12 cellular contexts compared by ENCODE assay signal in the genomic region with DNA sequence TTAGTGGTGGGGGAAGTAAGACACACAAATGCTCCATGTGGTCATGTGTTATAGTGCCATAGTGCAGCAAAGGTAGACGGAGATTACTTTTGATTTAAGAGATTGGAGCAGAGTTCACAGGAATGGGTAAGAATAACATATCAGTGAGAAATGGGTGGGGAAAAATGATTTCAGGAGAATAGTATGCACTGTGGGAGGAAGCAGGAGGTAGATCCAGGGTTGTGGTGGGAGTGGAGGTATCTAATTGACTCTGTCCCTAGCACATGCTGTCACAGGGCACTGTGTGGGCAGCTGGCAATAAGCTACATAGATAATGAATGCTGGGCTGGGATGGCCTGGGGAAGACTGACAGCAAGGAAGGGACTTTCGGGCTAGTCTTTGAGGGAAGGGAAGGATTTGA.
A peak's percentile ranks its signal among the peaks of the same experiment; 100 is the strongest.
DNase-seq lines count a peak whose midpoint lies in the region; ATAC-seq, FAIRE-seq and TF ChIP-seq lines count a peak whose summit lies in the region.
"Had no signal": no experiment of that assay in that cellular context is flagged by ENCODE, and none has a peak within 500 bp of the region (broad histone marks: within the 10 kb centered on the region; RNA-seq: fewer than 3 reads in every experiment).

No MANE protein-coding gene starts in this region.

- H3K4me1 ChIP-seq in ACC112 (ENCODE audit: control insufficient read depth, insufficient read depth, low read length, unreplicated experiment), result peaks cover 24% of the 10 kb centered on the region
- H3K4me1 ChIP-seq: colonic mucosa had no signal

- peak overlapping the region; percentile 59 for H3K27ac ChIP-seq in ACC112 (ENCODE audit: low read depth, low read length)
- H3K27ac ChIP-seq: colonic mucosa had no signal

- H3K79me2 ChIP-seq in ACC112 (ENCODE audit: control insufficient read depth, insufficient read depth, low read length, unreplicated experiment), result no peaks in the 10 kb centered on the region

- peak; percentile 12 for DNase-seq in H54 (ENCODE audit: insufficient read length, low spot score)
- DNase-seq in amniotic epithelial cell (ENCODE audit: low read depth), result peak; percentile 93
- DNase-seq in left colon, result no peak
- no peak for DNase-seq in foreskin melanocyte
- no peak for DNase-seq in frontal cortex (ENCODE audit: low spot score in 2 of 2)
- no peak for DNase-seq in GM19238 (ENCODE audit: insufficient read length, low spot score)
- DNase-seq in NCI-H1436 treated with DMSO at 0.1 percent for 48 hours (lab: John Stamatoyannopoulos, UW), result no peak
- DNase-seq: colonic mucosa; Karpas-422; stimulated activated CD4-positive, alpha-beta T cell treated with anti-CD3 and anti-CD28 coated beads, Interleukin-12 subunit alpha, Interleukin-12 subunit beta, amount 100 ng/mL, for 4 hours; substantia nigra had no signal

- FAIRE-seq in H54 (lab: Jason Lieb, UNC), result peak; percentile 89
- FAIRE-seq in frontal cortex (lab: Jason Lieb, UNC), result no peak

- peak overlapping the region; percentile 64 for H3K4me3 ChIP-seq in ACC112 (ENCODE audit: low read depth, low read length)
- H3K4me3 ChIP-seq: colonic mucosa had no signal

- no peak overlapping the region for H2AFZ ChIP-seq in ACC112 (ENCODE audit: low read length, unreplicated experiment)

- no peak for TF ChIP-seq POLR2A in H54 (IDR thresholded peaks at IDR 0.05; ENCODE audit: low read depth, low read length)

- no peaks in the 10 kb centered on the region for H3K36me3 ChIP-seq in ACC112 (ENCODE audit: insufficient read depth, low read length)
- H3K36me3 ChIP-seq: colonic mucosa had no signal

- ATAC-seq in left colon, result peak; percentile 62

- H3K27me3 ChIP-seq in ACC112 (ENCODE audit: insufficient read depth, low read length), result no peaks in the 10 kb centered on the region
- H3K27me3 ChIP-seq: colonic mucosa had no signal

- intact Hi-C loops in left colon (cut with DNase I, micrococcal nuclease), result no loop called here

Comparison
In these comparisons a context has a peak if more than half of its experiments do, and no peak if none do; other contexts are left out.
1. DNase-seq: peak in H54 (single experiment) and amniotic epithelial cell (single experiment); none in left colon (0 of 2), foreskin melanocyte (single experiment), frontal cortex (0 of 2), GM19238 (single experiment) and NCI-H1436 treated with DMSO at 0.1 percent for 48 hours (single experiment).